Comparison of ENCODE assay signal across 8 cellular contexts in genomic region chr12:11730299-11731041, GRCh38.
A peak's percentile ranks its signal among the peaks of the same experiment; 100 is the strongest.
DNase-seq lines count a peak whose midpoint lies in the region; ATAC-seq and TF ChIP-seq lines count a peak whose summit lies in the region.

No MANE protein-coding gene starts in this region.

- no peaks in the 10 kb centered on the region for H3K27me3 ChIP-seq in stomach
- H3K27me3 ChIP-seq in SJCRH30, result no peaks in the 10 kb centered on the region

- H3K9me3 Mint-ChIP-seq in activated CD4-positive, alpha-beta T cell treated with anti-CD3 and anti-CD28 coated beads, Interleukin-2, amount 10 ng/mL, durations not matched to agents 7 days and 5 days, result peaks cover 4% of the 10 kb centered on the region
- H3K9me3 Mint-ChIP-seq in central memory CD8-positive, alpha-beta T cell, result no peaks in the 10 kb centered on the region
- H3K9me3 Mint-ChIP-seq in WTC11, result no peaks in the 10 kb centered on the region

- no peak overlapping the region for H3K4me3 Mint-ChIP-seq in activated CD4-positive, alpha-beta T cell treated with anti-CD3 and anti-CD28 coated beads, Interleukin-2, amount 10 ng/mL, durations not matched to agents 7 days and 5 days
- H3K4me3 Mint-ChIP-seq in central memory CD8-positive, alpha-beta T cell, result peak overlapping the region; percentile 67
- no peak overlapping the region for H3K4me3 Mint-ChIP-seq in WTC11

- peaks cover 77% of the 10 kb centered on the region for H3K4me1 Mint-ChIP-seq in activated CD4-positive, alpha-beta T cell treated with anti-CD3 and anti-CD28 coated beads, Interleukin-2, amount 10 ng/mL, durations not matched to agents 7 days and 5 days
- H3K4me1 Mint-ChIP-seq in central memory CD8-positive, alpha-beta T cell, result peaks cover 64% of the 10 kb centered on the region
- peaks cover 43% of the 10 kb centered on the region for H3K4me1 Mint-ChIP-seq in WTC11

- TF ChIP-seq EP300 in stomach (IDR thresholded peaks at IDR 0.05), result no peak

- peaks cover 60 to 71% (median 67%) of the 10 kb centered on the region in 4 donors for H3K4me1 ChIP-seq in stomach
- no peaks in the 10 kb centered on the region for H3K4me1 ChIP-seq in SJCRH30

- H3K27me3 Mint-ChIP-seq in activated CD4-positive, alpha-beta T cell treated with anti-CD3 and anti-CD28 coated beads, Interleukin-2, amount 10 ng/mL, durations not matched to agents 7 days and 5 days, result no peaks in the 10 kb centered on the region
- no peaks in the 10 kb centered on the region for H3K27me3 Mint-ChIP-seq in central memory CD8-positive, alpha-beta T cell
- H3K27me3 Mint-ChIP-seq in WTC11 (ENCODE audit: low read depth), result no peaks in the 10 kb centered on the region

- DNase-seq in activated CD4-positive, alpha-beta T cell treated with anti-CD3 and anti-CD28 coated beads, Interleukin-2, amount 10 ng/mL, durations not matched to agents 7 days and 5 days, result no peak
- DNase-seq in activated CD4-positive, alpha-beta T cell treated with anti-CD3 and anti-CD28 coated beads, Interleukin-2, amount 50 U/mL, for 1 hour, result no peak
- peak; percentile 65 for DNase-seq in HPDE6-E6E7 (ENCODE audit: extremely low spot score)
- no peak for DNase-seq in central memory CD8-positive, alpha-beta T cell (ENCODE audit: low spot score in 2 of 2)
- DNase-seq in stomach, result peak; percentile 84
- no peak for DNase-seq in amniotic stem cell (lab: John Stamatoyannopoulos, UW)
- no peak for DNase-seq in WTC11 (ENCODE audit: low spot score)
- DNase-seq in SJCRH30, result no peak

- ATAC-seq in central memory CD8-positive, alpha-beta T cell (replicated peaks; ENCODE audit: extremely low read depth, poor library complexity, severe bottlenecking), result no peak
- ATAC-seq in WTC11, result no peak

- no peaks in the 10 kb centered on the region for H3K36me3 ChIP-seq in stomach
- no peaks in the 10 kb centered on the region for H3K36me3 ChIP-seq in SJCRH30

- TF ChIP-seq CTCF in stomach (IDR thresholded peaks at IDR 0.05), result no peak
- TF ChIP-seq CTCF in WTC11 (IDR thresholded peaks at IDR 0.05), result no peak

- no peak overlapping the region for H3K4me3 ChIP-seq in stomach
- H3K4me3 ChIP-seq in SJCRH30, result no peak overlapping the region

- POLR2A ChIA-PET in activated CD4-positive, alpha-beta T cell treated with anti-CD3 and anti-CD28 coated beads, Interleukin-2, amount 10 ng/mL, durations not matched to agents 7 days and 5 days (lab: Charles Lee), result no interaction called here
- POLR2A ChIA-PET in WTC11 (lab: Charles Lee), result no interaction called here

- peaks cover 21% of the 10 kb centered on the region for H3K36me3 Mint-ChIP-seq in activated CD4-positive, alpha-beta T cell treated with anti-CD3 and anti-CD28 coated beads, Interleukin-2, amount 10 ng/mL, durations not matched to agents 7 days and 5 days (ENCODE audit: low read depth)
- peaks cover 2% of the 10 kb centered on the region for H3K36me3 Mint-ChIP-seq in central memory CD8-positive, alpha-beta T cell (ENCODE audit: insufficient read depth)
- no peaks in the 10 kb centered on the region; the same call in 1 of the 2 replicates for H3K36me3 Mint-ChIP-seq in WTC11

- peak overlapping the region; percentile 81 for H3K27ac Mint-ChIP-seq in activated CD4-positive, alpha-beta T cell treated with anti-CD3 and anti-CD28 coated beads, Interleukin-2, amount 10 ng/mL, durations not matched to agents 7 days and 5 days
- peak overlapping the region; percentile 77 for H3K27ac Mint-ChIP-seq in central memory CD8-positive, alpha-beta T cell (ENCODE audit: low read depth)
- no peak overlapping the region for H3K27ac Mint-ChIP-seq in WTC11

- intact Hi-C loops in stomach (cut with DNase I; ENCODE audit: low total_unique reads), result no loop called here

- no peak for TF ChIP-seq POLR2A in stomach (IDR thresholded peaks at IDR 0.05)

- peak overlapping the region; percentile 77 to 92 (median 84) for H3K27ac ChIP-seq in stomach
- H3K27ac ChIP-seq in SJCRH30, result no peak overlapping the region

- CTCF ChIA-PET in activated CD4-positive, alpha-beta T cell treated with anti-CD3 and anti-CD28 coated beads, Interleukin-2, amount 10 ng/mL, durations not matched to agents 7 days and 5 days (lab: Charles Lee), result interaction anchor here (0.7 to 0.9 kb wide), 3 partner anchors 38 to 303 kb away, joined by 3 to 4 read pairs (median 3); no protein-coding TSS in a partner anchor
- CTCF ChIA-PET in WTC11 (lab: Charles Lee), result interaction anchor here (1.0 to 2.4 kb wide), 2 partner anchors 162 to 303 kb away, joined by 5 to 11 read pairs; no protein-coding TSS in a partner anchor

- 29 to 57% (median 35%) methylated on average over 6 to 8 of the region's 8 CpGs for WGBS in stomach, 5 donors

- H3K9me3 ChIP-seq in stomach (no peaks in the 10 kb centered on the region), SJCRH30 (replicated peaks) (no peaks in the 10 kb centered on the region)

TF ChIP-seq in WTC11, 78 proteins besides CTCF, POLR2A, EP300 and RAD21 (continues in another document):
- TF ChIP-seq ZNF532 (CRISPR knock-in tag; IDR thresholded peaks at IDR 0.05; ENCODE audit: borderline replicate concordance) (no peak), ATF1 (CRISPR knock-in tag; IDR thresholded peaks at IDR 0.05) (no peak), ERG (CRISPR knock-in tag; IDR thresholded peaks at IDR 0.05) (no peak), TEAD4 (CRISPR knock-in tag; IDR thresholded peaks at IDR 0.05) (no peak), STAT6 (CRISPR knock-in tag; conservative IDR thresholded peaks at IDR 0.05; ENCODE audit: low read depth) (no peak)

Comparison
In these comparisons a context has a peak if more than half of its experiments do, and no peak if none do; other contexts are left out.
1. DNase-seq: peak in HPDE6-E6E7 (single experiment) and stomach (single experiment); none in activated CD4-positive, alpha-beta T cell treated with anti-CD3 and anti-CD28 coated beads, Interleukin-2, amount 10 ng/mL, durations not matched to agents 7 days and 5 days (single experiment), activated CD4-positive, alpha-beta T cell treated with anti-CD3 and anti-CD28 coated beads, Interleukin-2, amount 50 U/mL, for 1 hour (single experiment), central memory CD8-positive, alpha-beta T cell (0 of 2), amniotic stem cell (single experiment), WTC11 (single experiment) and SJCRH30 (0 of 2).